In genomic region chr9:1125741-1126140, GRCh38 we compare ENCODE assay signal across 27 cellular contexts.
DNase-seq lines count a peak whose midpoint lies in the region; ATAC-seq and TF ChIP-seq lines count a peak whose summit lies in the region.
"Had no signal": no experiment of that assay in that cellular context is flagged by ENCODE, and none has a peak within 500 bp of the region (broad histone marks: within the 10 kb centered on the region; RNA-seq: fewer than 3 reads in every experiment).

No MANE protein-coding gene starts in this region.

- BruUV-seq in MCF 10A (replicated peaks; lab: Mats Ljungman, UMichigan) = no TSS peak

- H3K4me3 ChIP-seq in breast epithelium (no peak overlapping the region), astrocyte of the spinal cord (ENCODE audit: low read depth, low read length) (no peak overlapping the region), kidney epithelial cell (ENCODE audit: low read depth, low read length) (no peak overlapping the region), aorta (ENCODE audit: low read length in 2 of 2) (no peak overlapping the region)
- H3K4me3 ChIP-seq: dorsolateral prefrontal cortex, lower lobe of right lung had no signal

- TF ChIP-seq CTCF in MCF 10A (IDR thresholded peaks at IDR 0.05; ENCODE audit: unreplicated experiment) (no peak), breast epithelium (IDR thresholded peaks at IDR 0.05) (no peak), astrocyte of the spinal cord (IDR thresholded peaks at IDR 0.05; ENCODE audit: low read depth, low read length) (no peak), kidney epithelial cell (IDR thresholded peaks at IDR 0.05; ENCODE audit: insufficient read depth, low read length, poor library complexity, severe bottlenecking) (no peak)

- DNase-seq in MCF 10A (ENCODE audit: unreplicated experiment) = peak; percentile 40
- no peak for DNase-seq in breast epithelium (ENCODE audit: low spot score in 2 of 2)
- peak; percentile 34 for DNase-seq in astrocyte of the spinal cord (ENCODE audit: low read depth, low spot score)
- DNase-seq in kidney epithelial cell (ENCODE audit: low read depth) = peak; percentile 88
- DNase-seq in activated naive CD8-positive, alpha-beta T cell treated with anti-CD3 and anti-CD28 coated beads for 36 hours = no peak
- no peak for DNase-seq in aorta
- no peak for DNase-seq in NCI-H128 (lab: John Stamatoyannopoulos, UW; ENCODE audit: unreplicated experiment)
- DNase-seq: activated CD4-positive, alpha-beta T cell treated with anti-CD3 and anti-CD28 coated beads, Interleukin-2, amount 10 ng/mL, durations not matched to agents 7 days and 5 days; activated naive CD8-positive, alpha-beta T cell treated with anti-CD3 and anti-CD28 coated beads, Interleukin-2, amount 50 U/mL, for 24 hours; caudate nucleus; COR-L47; dorsolateral prefrontal cortex; head of caudate nucleus; HFFc6; KBM-7; lower lobe of right lung; NCI-H2171 treated with DMSO at 0.1 percent for 48 hours; nucleus accumbens; retina; SHP77 treated with DMSO at 0.1 percent for 48 hours; stimulated activated CD8-positive, alpha-beta memory T cell treated with anti-CD3 and anti-CD28 coated beads, Interleukin-4, amount 100 ng/mL, for 48 hours; T-cell had no signal

- H3K27ac ChIP-seq in breast epithelium (no peak overlapping the region), aorta (ENCODE audit: low read depth in 1 of 2, low read length in 2 of 2) (no peak overlapping the region)
- H3K27ac ChIP-seq: 22Rv1, lower lobe of right lung had no signal

- peaks cover 2% of the 10 kb centered on the region for H3K9me3 Mint-ChIP-seq in MCF 10A (ENCODE audit: unreplicated experiment)
- no peaks in the 10 kb centered on the region for H3K9me3 Mint-ChIP-seq in activated naive CD8-positive, alpha-beta T cell treated with anti-CD3 and anti-CD28 coated beads for 36 hours
- H3K9me3 Mint-ChIP-seq: activated CD4-positive, alpha-beta T cell treated with anti-CD3 and anti-CD28 coated beads, Interleukin-2, amount 10 ng/mL, durations not matched to agents 7 days and 5 days; activated naive CD8-positive, alpha-beta T cell treated with anti-CD3 and anti-CD28 coated beads, Interleukin-2, amount 50 U/mL, for 24 hours; activated T-helper 2 cell treated with anti-CD3 and anti-CD28 coated beads, Interferon-gamma antibody, Interleukin-2, Interleukin-4, amounts not matched to agents 10 μg/mL and 5 μg/mL and 100 μg/mL, durations not matched to agents 14 hours and 24 hours and 36 hours had no signal

- H3K27ac Mint-ChIP-seq in MCF 10A (ENCODE audit: low read depth, unreplicated experiment) = peak overlapping the region; percentile 33
- H3K27ac Mint-ChIP-seq in activated naive CD8-positive, alpha-beta T cell treated with anti-CD3 and anti-CD28 coated beads for 36 hours = no peak overlapping the region
- H3K27ac Mint-ChIP-seq: activated CD4-positive, alpha-beta T cell treated with anti-CD3 and anti-CD28 coated beads, Interleukin-2, amount 10 ng/mL, durations not matched to agents 7 days and 5 days; activated naive CD8-positive, alpha-beta T cell treated with anti-CD3 and anti-CD28 coated beads, Interleukin-2, amount 50 U/mL, for 24 hours; activated T-helper 2 cell treated with anti-CD3 and anti-CD28 coated beads, Interferon-gamma antibody, Interleukin-2, Interleukin-4, amounts not matched to agents 10 μg/mL and 5 μg/mL and 100 μg/mL, durations not matched to agents 14 hours and 24 hours and 36 hours; B cell; HFFc6; T-cell had no signal

- no peaks in the 10 kb centered on the region for H3K9me3 ChIP-seq in breast epithelium
- H3K9me3 ChIP-seq in aorta (ENCODE audit: control insufficient read depth, low read length) = no peaks in the 10 kb centered on the region
- H3K9me3 ChIP-seq: lower lobe of right lung had no signal

- no peaks in the 10 kb centered on the region for H3K27me3 Mint-ChIP-seq in MCF 10A (ENCODE audit: insufficient read depth, unreplicated experiment)
- peaks cover 28% of the 10 kb centered on the region for H3K27me3 Mint-ChIP-seq in activated naive CD8-positive, alpha-beta T cell treated with anti-CD3 and anti-CD28 coated beads for 36 hours
- H3K27me3 Mint-ChIP-seq: activated CD4-positive, alpha-beta T cell treated with anti-CD3 and anti-CD28 coated beads, Interleukin-2, amount 10 ng/mL, durations not matched to agents 7 days and 5 days; B cell had no signal

- peaks cover 12% of the 10 kb centered on the region for H3K4me1 Mint-ChIP-seq in MCF 10A (ENCODE audit: insufficient read depth, unreplicated experiment)
- no peaks in the 10 kb centered on the region for H3K4me1 Mint-ChIP-seq in activated naive CD8-positive, alpha-beta T cell treated with anti-CD3 and anti-CD28 coated beads for 36 hours
- H3K4me1 Mint-ChIP-seq: activated CD4-positive, alpha-beta T cell treated with anti-CD3 and anti-CD28 coated beads, Interleukin-2, amount 10 ng/mL, durations not matched to agents 7 days and 5 days; activated naive CD8-positive, alpha-beta T cell treated with anti-CD3 and anti-CD28 coated beads, Interleukin-2, amount 50 U/mL, for 24 hours; B cell; T-cell had no signal

- TF ChIP-seq POLR2A in breast epithelium (IDR thresholded peaks at IDR 0.05) = no peak

- H3K36me3 ChIP-seq in breast epithelium (no peaks in the 10 kb centered on the region), kidney epithelial cell (ENCODE audit: control insufficient read depth, insufficient read depth, low read length) (no peaks in the 10 kb centered on the region), aorta (ENCODE audit: control insufficient read depth in 1 of 2, insufficient read depth in 2 of 2, low read length in 1 of 2) (no peaks in the 10 kb centered on the region)
- H3K36me3 ChIP-seq: lower lobe of right lung had no signal

- H3K27me3 ChIP-seq in breast epithelium (no peaks in the 10 kb centered on the region), kidney epithelial cell (ENCODE audit: control insufficient read depth, insufficient read depth, low read length) (no peaks in the 10 kb centered on the region), aorta (ENCODE audit: control insufficient read depth in 1 of 2, insufficient read depth in 2 of 2, low read length in 1 of 2) (peaks cover 0 to 2% of the 10 kb centered on the region in 2 donors)

- POLR2A ChIA-PET in MCF 10A (lab: Yijun Ruan, JAX) = interaction anchor here (1.3 kb wide), 1 partner anchor 13 kb away, joined by 4 read pairs; no protein-coding TSS in a partner anchor

- ATAC-seq in aorta (ENCODE audit: low FRiP score) (no peak), GM18868 (IDR thresholded peaks at IDR 0.05; ENCODE audit: unreplicated experiment) (no peak)
- ATAC-seq: activated naive CD8-positive, alpha-beta T cell treated with anti-CD3 and anti-CD28 coated beads, Interleukin-2, amount 50 U/mL, for 24 hours; esophagus mucosa; lower lobe of right lung; T-cell had no signal

- intact Hi-C loops in MCF 10A (cut with micrococcal nuclease) = no loop called here
- intact Hi-C loops in breast epithelium (cut with DNase I; ENCODE audit: low total_unique reads) = no loop called here
- intact Hi-C loops in aorta (cut with DNase I) = no loop called here

- no peaks in the 10 kb centered on the region for H3K36me3 Mint-ChIP-seq in MCF 10A (ENCODE audit: insufficient read depth, unreplicated experiment)
- H3K36me3 Mint-ChIP-seq in activated naive CD8-positive, alpha-beta T cell treated with anti-CD3 and anti-CD28 coated beads for 36 hours = no peaks in the 10 kb centered on the region
- H3K36me3 Mint-ChIP-seq: T-cell had no signal

- no peak overlapping the region for H3K4me3 Mint-ChIP-seq in MCF 10A (ENCODE audit: unreplicated experiment)
- H3K4me3 Mint-ChIP-seq in activated naive CD8-positive, alpha-beta T cell treated with anti-CD3 and anti-CD28 coated beads for 36 hours = no peak overlapping the region
- H3K4me3 Mint-ChIP-seq: activated CD4-positive, alpha-beta T cell treated with anti-CD3 and anti-CD28 coated beads, Interleukin-2, amount 10 ng/mL, durations not matched to agents 7 days and 5 days; activated naive CD8-positive, alpha-beta T cell treated with anti-CD3 and anti-CD28 coated beads, Interleukin-2, amount 50 U/mL, for 24 hours; B cell; HFFc6; T-cell had no signal

- H3K4me1 ChIP-seq in breast epithelium (no peaks in the 10 kb centered on the region), aorta (ENCODE audit: control insufficient read depth in 1 of 2, insufficient read depth in 2 of 2, low read length in 2 of 2) (no peaks in the 10 kb centered on the region)
- H3K4me1 ChIP-seq: lower lobe of right lung had no signal

- CTCF ChIA-PET in MCF 10A (lab: Yijun Ruan, JAX) = interaction anchor here (0.7 kb wide), 1 partner anchor 478 kb away, joined by 3 read pairs; no protein-coding TSS in a partner anchor

- 25 to 26% methylated on average over 2 of the region's 2 CpGs for WGBS in aorta, 2 donors

- in situ Hi-C loops in astrocyte of the spinal cord (cut with HindIII; ENCODE audit: low sequenced_read_pairs) = no loop called here

Comparison
In these comparisons a context has a peak if more than half of its experiments do, and no peak if none do; other contexts are left out.
1. DNase-seq: peak in MCF 10A (single experiment), astrocyte of the spinal cord (single experiment) and kidney epithelial cell (single experiment); none in breast epithelium (0 of 2), activated naive CD8-positive, alpha-beta T cell treated with anti-CD3 and anti-CD28 coated beads for 36 hours (single experiment), aorta (0 of 2) and NCI-H128 (single experiment).